Comparison of ENCODE assay signal across 8 cellular contexts in genomic region chr3:42229942-42230688, GRCh38. TPM values are rescaled to one million over a fixed set of nuclear protein-coding genes. Genes with fewer than 3 reads are reported as not detected.
DNase-seq lines count a peak whose midpoint lies in the region; ATAC-seq lines count a peak whose summit lies in the region.

No MANE protein-coding gene starts in this region.

- H2BK120ac ChIP-seq in mesendoderm (ENCODE audit: low read depth, low read length): no peak overlapping the region

- H3K79me2 ChIP-seq in mesendoderm (ENCODE audit: control insufficient read depth, insufficient read depth, low read length): no peaks in the 10 kb centered on the region

- no peak overlapping the region for H2BK5ac ChIP-seq in mesendoderm (ENCODE audit: low read length)

- no peak overlapping the region for H2AK5ac ChIP-seq in mesendoderm (ENCODE audit: low read length)

- peak; percentile 32 for DNase-seq in NCI-H748 (lab: John Stamatoyannopoulos, UW; ENCODE audit: unreplicated experiment)
- DNase-seq in NCI-H748 treated with DMSO at 0.1 percent for 48 hours (lab: John Stamatoyannopoulos, UW): no peak
- DNase-seq in NCI-H226: peak; percentile 16
- peak; percentile 72 for DNase-seq in cerebellum (ENCODE audit: low spot score)
- peak; percentile 76 for DNase-seq in mesendoderm
- no peak for DNase-seq in GM19238 (ENCODE audit: insufficient read length, low spot score)
- DNase-seq in stimulated activated CD4-positive, alpha-beta T cell treated with anti-CD3 and anti-CD28 coated beads, Interleukin-1b, Interleukin-23, amount 100 ng/mL, for 48 hours: no peak

- ATAC-seq in GM21619 (IDR thresholded peaks at IDR 0.05; ENCODE audit: unreplicated experiment): no peak

- no peak overlapping the region for H3K56ac ChIP-seq in mesendoderm (ENCODE audit: low read length)

- H3K23ac ChIP-seq in mesendoderm (ENCODE audit: low read length): no peak overlapping the region

- H4K8ac ChIP-seq in mesendoderm (ENCODE audit: low read depth, low read length): no peak overlapping the region

- H3K4me1 ChIP-seq in mesendoderm (ENCODE audit: control insufficient read depth, low read depth, low read length): no peaks in the 10 kb centered on the region

- H3K4me3 ChIP-seq in mesendoderm (ENCODE audit: low read length): no peak overlapping the region

- no peak overlapping the region for H3K9ac ChIP-seq in mesendoderm (ENCODE audit: low read length)

- H4K5ac ChIP-seq in mesendoderm (ENCODE audit: low read length): no peak overlapping the region

- H3K18ac ChIP-seq in mesendoderm (ENCODE audit: low read length): no peak overlapping the region

- H3K79me1 ChIP-seq in mesendoderm (ENCODE audit: low read length): no peaks in the 10 kb centered on the region

- no peak overlapping the region for H3K4me2 ChIP-seq in mesendoderm (ENCODE audit: low read length)

- no peak overlapping the region for H2BK15ac ChIP-seq in mesendoderm (replicated peaks; ENCODE audit: low read depth)

- WGBS in mesendoderm (ENCODE audit: extremely low coverage, insufficient coverage, low lambda C conversion rate): no CpG with 5 or more reads among the region's 14 CpGs

- no peak overlapping the region for H3K4ac ChIP-seq in mesendoderm (ENCODE audit: low read depth, low read length)

- no peaks in the 10 kb centered on the region for H3K36me3 ChIP-seq in mesendoderm (ENCODE audit: control insufficient read depth, insufficient read depth, low read length)

- no peaks in the 10 kb centered on the region for H3K27me3 ChIP-seq in mesendoderm (ENCODE audit: insufficient read depth, low read length, poor library complexity)

- H3K27ac ChIP-seq in mesendoderm (ENCODE audit: low read depth, low read length): no peak overlapping the region

RNA-seq across cellular contexts. Expression of gene CCK, which starts 35.9 kb away (rescaled TPM):
- total RNA-seq in cerebellum: 2.4 TPM
- polyA plus RNA-seq in mesendoderm (2013, experiment 1 of 2): 0.86 TPM
- polyA plus RNA-seq in mesendoderm (2013, experiment 2 of 2): 0.64 TPM

Comparison
In these comparisons a context has a peak if more than half of its experiments do, and no peak if none do; other contexts are left out.
1. DNase-seq: peak in NCI-H748 (single experiment), NCI-H226 (single experiment), cerebellum (single experiment) and mesendoderm (single experiment); none in NCI-H748 treated with DMSO at 0.1 percent for 48 hours (single experiment), GM19238 (single experiment) and stimulated activated CD4-positive, alpha-beta T cell treated with anti-CD3 and anti-CD28 coated beads, Interleukin-1b, Interleukin-23, amount 100 ng/mL, for 48 hours (single experiment).